ENCODE assay signal across 9 cellular contexts in genomic region chr2:208101716-208102631, GRCh38. TPM values are rescaled to one million over a fixed set of nuclear protein-coding genes. Genes with fewer than 3 reads are reported as not detected.
DNase-seq lines count a peak whose midpoint lies in the region; ATAC-seq and TF ChIP-seq lines count a peak whose summit lies in the region.
"Had no signal": no experiment of that assay in that cellular context is flagged by ENCODE, and none has a peak within 500 bp of the region (broad histone marks: within the 10 kb centered on the region; RNA-seq: fewer than 3 reads in every experiment).

No MANE protein-coding gene starts in this region.

- intact Hi-C loops in IMR-90 (cut with micrococcal nuclease): loop anchor here (1.0 kb wide), 1 partner anchor 153 kb away; the partner anchor contains the start of gene IDH1
- intact Hi-C loops in left lung (cut with DNase I): no loop called here
- intact Hi-C loops in activated naive CD4-positive, alpha-beta T cell treated with anti-CD3 and anti-CD28 coated beads for 36 hours (cut with micrococcal nuclease): loop anchor here (1.0 to 2.0 kb wide), 2 partner anchors 73 to 153 kb away; partner anchors contain the start of gene IDH1

- H3K27ac ChIP-seq in IMR-90 (ENCODE audit: insufficient read depth, low read length) (no peak overlapping the region), left lung (no peak overlapping the region), mesenchymal stem cell (ENCODE audit: low read length, poor library complexity, severe bottlenecking) (no peak overlapping the region)

- H3K4me1 Mint-ChIP-seq in WTC11: peaks cover 35% of the 10 kb centered on the region
- peaks cover 8% of the 10 kb centered on the region for H3K4me1 Mint-ChIP-seq in activated naive CD4-positive, alpha-beta T cell treated with anti-CD3 and anti-CD28 coated beads for 36 hours (ENCODE audit: low read depth)

- H3K9me3 ChIP-seq in IMR-90 (ENCODE audit: control insufficient read depth, insufficient read depth, low read length) (no peaks in the 10 kb centered on the region), left lung (no peaks in the 10 kb centered on the region), mesenchymal stem cell (ENCODE audit: control insufficient read depth, low read length) (no peaks in the 10 kb centered on the region)

- POLR2A ChIA-PET in IMR-90 (lab: Charles Lee; ENCODE audit: unreplicated experiment) (no interaction called here), WTC11 (lab: Charles Lee) (interaction anchor here (1.5 to 1.7 kb wide), 2 partner anchors 9 to 152 kb away, joined by 3 to 6 read pairs; partner anchors contain the start of gene IDH1)

- no peak overlapping the region for H3K56ac ChIP-seq in IMR-90 (ENCODE audit: extremely low read depth, insufficient read depth, low read length)

- no peak overlapping the region for H3K18ac ChIP-seq in IMR-90 (ENCODE audit: low read depth, low read length)
- no peak overlapping the region for H3K18ac ChIP-seq in mesenchymal stem cell (ENCODE audit: low read depth in 1 of 2, low read length in 2 of 2)

- no peaks in the 10 kb centered on the region for H4K20me1 ChIP-seq in IMR-90 (ENCODE audit: insufficient read depth, low read length)

- H3K9ac ChIP-seq in IMR-90 (ENCODE audit: low read depth, low read length): no peak overlapping the region
- no peak overlapping the region for H3K9ac ChIP-seq in mesenchymal stem cell (ENCODE audit: low read length)

- H3K79me1 ChIP-seq in IMR-90 (ENCODE audit: low read depth in 1 of 2, low read length in 2 of 2) (no peaks in the 10 kb centered on the region), mesenchymal stem cell (replicated peaks; ENCODE audit: low read length, poor library complexity, severe bottlenecking) (no peaks in the 10 kb centered on the region)

- no peak overlapping the region for H3K4me3 Mint-ChIP-seq in WTC11
- no peak overlapping the region for H3K4me3 Mint-ChIP-seq in activated naive CD4-positive, alpha-beta T cell treated with anti-CD3 and anti-CD28 coated beads for 36 hours

- H2BK20ac ChIP-seq in IMR-90 (ENCODE audit: low read depth, low read length): no peak overlapping the region

- DNase-seq in DMS114 treated with DMSO at 0.1 percent for 48 hours (lab: John Stamatoyannopoulos, UW; ENCODE audit: unreplicated experiment) (peak; percentile 51), IMR-90 (peak; percentile 18), WTC11 (ENCODE audit: low spot score) (no peak), left lung (no peak), mesenchymal stem cell (no peak), NCI-H1930 (lab: John Stamatoyannopoulos, UW) (no peak)
- DNase-seq in activated naive CD4-positive, alpha-beta T cell treated with anti-CD3 and anti-CD28 coated beads for 36 hours: no peak

- H4K91ac ChIP-seq in IMR-90 (ENCODE audit: insufficient read depth, low read depth, low read length) (no peak overlapping the region), mesenchymal stem cell (ENCODE audit: low read length) (no peak overlapping the region)

- CTCF ChIA-PET in IMR-90 (lab: Yijun Ruan, JAX) (interaction anchor here (1.1 kb wide), 1 partner anchor 9 kb away, joined by 4 read pairs; no protein-coding TSS in a partner anchor), WTC11 (lab: Charles Lee) (interaction anchor here (0.8 to 2.4 kb wide), 32 partner anchors 9 to 475 kb away, joined by 3 to 30 read pairs (median 5); partner anchors contain the start of genes CRYGB, IDH1, PIKFYVE and PTH2R)
- CTCF ChIA-PET in activated naive CD4-positive, alpha-beta T cell treated with anti-CD3 and anti-CD28 coated beads for 36 hours (lab: Charles Lee): interaction anchor here (0.6 to 2.0 kb wide), 6 partner anchors 8 to 291 kb away, joined by 3 to 9 read pairs (median 5); partner anchors contain the start of gene IDH1

- H2AK5ac ChIP-seq in IMR-90 (ENCODE audit: low read depth, low read length) (no peak overlapping the region), mesenchymal stem cell (ENCODE audit: low read length, severe bottlenecking) (no peak overlapping the region)

- H3K4ac ChIP-seq in IMR-90 (ENCODE audit: low read depth, low read length) (no peak overlapping the region), mesenchymal stem cell (ENCODE audit: low read depth in 1 of 2, low read length in 2 of 2) (no peak overlapping the region)

- peaks cover 3% of the 10 kb centered on the region; the same call in 1 of the 2 replicates for H3K9me3 Mint-ChIP-seq in WTC11
- no peaks in the 10 kb centered on the region for H3K9me3 Mint-ChIP-seq in activated naive CD4-positive, alpha-beta T cell treated with anti-CD3 and anti-CD28 coated beads for 36 hours
- H3K9me3 Mint-ChIP-seq: activated naive CD4-positive, alpha-beta T cell treated with anti-CD3 and anti-CD28 coated beads, Interleukin-2, amount 50 U/mL, for 72 hours had no signal

- H2AK9ac ChIP-seq in IMR-90 (replicated peaks; ENCODE audit: low read depth, low read length, poor library complexity): no peak overlapping the region

- H4K8ac ChIP-seq in IMR-90 (ENCODE audit: low read depth in 2 of 2, low read length in 2 of 2): no peak overlapping the region
- no peak overlapping the region for H4K8ac ChIP-seq in mesenchymal stem cell (ENCODE audit: low read length)

- H2BK15ac ChIP-seq in IMR-90 (ENCODE audit: low read depth, low read length): no peak overlapping the region
- H2BK15ac ChIP-seq in mesenchymal stem cell (ENCODE audit: low read depth, poor library complexity, severe bottlenecking): no peak overlapping the region

- no peaks in the 10 kb centered on the region for H3K9me1 ChIP-seq in IMR-90 (ENCODE audit: insufficient read depth, low read length)

- H2BK120ac ChIP-seq in IMR-90 (ENCODE audit: low read depth, low read length) (no peak overlapping the region), mesenchymal stem cell (ENCODE audit: low read depth, low read length) (no peak overlapping the region)

- H3K23ac ChIP-seq in IMR-90 (ENCODE audit: low read depth, low read length) (no peak overlapping the region), mesenchymal stem cell (ENCODE audit: low read length in 2 of 2) (no peak overlapping the region)

- no peak overlapping the region for H3K4me3 ChIP-seq in IMR-90 (ENCODE audit: insufficient read depth, low read depth, low read length)
- H3K4me3 ChIP-seq in left lung: no peak overlapping the region
- H3K4me3 ChIP-seq in mesenchymal stem cell (ENCODE audit: insufficient read depth in 1 of 2, low read depth in 1 of 2, low read length in 2 of 2): no peak overlapping the region

- H2BK12ac ChIP-seq in mesenchymal stem cell (ENCODE audit: low read length in 2 of 2): no peak overlapping the region

- TF ChIP-seq CTCF in IMR-90 (conservative IDR thresholded peaks at IDR 0.05; ENCODE audit: low read depth, low read length) (0 out of 2 replicates have a peak, but pooled peaks have one; percentile 27), WTC11 (IDR thresholded peaks at IDR 0.05) (no peak), left lung (IDR thresholded peaks at IDR 0.05) (no peak)

- H3K4me1 ChIP-seq in IMR-90 (ENCODE audit: control insufficient read depth, insufficient read depth, low read length) (no peaks in the 10 kb centered on the region), left lung (no peaks in the 10 kb centered on the region), mesenchymal stem cell (ENCODE audit: control insufficient read depth, insufficient read depth, low read depth, low read length) (no peaks in the 10 kb centered on the region)

- no peak overlapping the region; the same call in 1 of the 2 replicates for H3K27ac Mint-ChIP-seq in WTC11
- H3K27ac Mint-ChIP-seq in activated naive CD4-positive, alpha-beta T cell treated with anti-CD3 and anti-CD28 coated beads for 36 hours: no peak overlapping the region

- in situ Hi-C loops in IMR-90 (cut with MboI; ENCODE audit: low sequenced_read_pairs): no loop called here

- H3K14ac ChIP-seq in IMR-90 (replicated peaks; ENCODE audit: low read depth, low read length) (no peak overlapping the region), mesenchymal stem cell (ENCODE audit: low read length in 2 of 2) (no peak overlapping the region)

- H2AFZ ChIP-seq in IMR-90 (replicated peaks; ENCODE audit: low read length, poor library complexity) (no peak overlapping the region), mesenchymal stem cell (ENCODE audit: low read depth, low read length) (no peak overlapping the region)

- H3K36me3 Mint-ChIP-seq in WTC11: no peaks in the 10 kb centered on the region
- H3K36me3 Mint-ChIP-seq in activated naive CD4-positive, alpha-beta T cell treated with anti-CD3 and anti-CD28 coated beads for 36 hours (ENCODE audit: low read depth): no peaks in the 10 kb centered on the region
- H3K36me3 Mint-ChIP-seq: activated naive CD4-positive, alpha-beta T cell treated with anti-CD3 and anti-CD28 coated beads, Interleukin-2, amount 50 U/mL, for 72 hours had no signal

- no peak overlapping the region for H2BK5ac ChIP-seq in IMR-90 (ENCODE audit: low read depth, low read length, poor library complexity, severe bottlenecking)
- H2BK5ac ChIP-seq in mesenchymal stem cell (ENCODE audit: low read depth, low read length, poor library complexity, severe bottlenecking): no peak overlapping the region

- no TSS peak for BruUV-seq in IMR-90 (replicated peaks; lab: Mats Ljungman, UMichigan)

- no peaks in the 10 kb centered on the region for H3K36me3 ChIP-seq in IMR-90 (ENCODE audit: control insufficient read depth, insufficient read depth, low read length)
- H3K36me3 ChIP-seq in left lung: no peaks in the 10 kb centered on the region
- no peaks in the 10 kb centered on the region for H3K36me3 ChIP-seq in mesenchymal stem cell (ENCODE audit: control insufficient read depth in 1 of 2, insufficient read depth in 2 of 2, low read depth in 1 of 2, low read length in 2 of 2)

- no peaks in the 10 kb centered on the region for H3K27me3 Mint-ChIP-seq in WTC11 (ENCODE audit: low read depth)
- peaks cover 2% of the 10 kb centered on the region for H3K27me3 Mint-ChIP-seq in activated naive CD4-positive, alpha-beta T cell treated with anti-CD3 and anti-CD28 coated beads for 36 hours (ENCODE audit: low read depth)

- TF ChIP-seq POLR2A in IMR-90 (IDR thresholded peaks at IDR 0.05; ENCODE audit: low read depth, low read length) (no peak), GM18505 (IDR thresholded peaks at IDR 0.05; ENCODE audit: borderline replicate concordance, extremely low read depth, insufficient read depth, insufficient read length) (no peak)

- TF ChIP-seq RAD21 in IMR-90 (IDR thresholded peaks at IDR 0.05; ENCODE audit: low read length): no peak; the same call in 1 of the 2 replicates

- H3K4me2 ChIP-seq in IMR-90 (ENCODE audit: low read depth, low read length) (no peak overlapping the region), mesenchymal stem cell (ENCODE audit: low read length, poor library complexity, severe bottlenecking) (no peak overlapping the region)

- 37% methylated on average over 3 of the region's 10 CpGs; no CpG with 5 or more reads in 1 of the 2 experiments for WGBS in IMR-90 (ENCODE audit: extremely low coverage in 2 of 2, insufficient read length in 1 of 2), 2 experiments
- 68% methylated on average over 10 of the region's 10 CpGs for WGBS in mesenchymal stem cell

- ATAC-seq in IMR-90 (ENCODE audit: low read depth) (peak; percentile 79), WTC11 (peak; percentile 80), left lung (peak; percentile 60), GM18505 (IDR thresholded peaks at IDR 0.05; ENCODE audit: unreplicated experiment) (no peak)

- H3K27me3 ChIP-seq in IMR-90 (ENCODE audit: control insufficient read depth, insufficient read depth, low read length) (peaks cover 5% of the 10 kb centered on the region), left lung (no peaks in the 10 kb centered on the region), mesenchymal stem cell (ENCODE audit: control insufficient read depth in 1 of 2, insufficient read depth in 1 of 2, low read length in 2 of 2) (peaks cover 6 to 23% of the 10 kb centered on the region in 2 experiments)

- H4K5ac ChIP-seq in IMR-90 (ENCODE audit: low read depth, low read length): no peak overlapping the region

- dilution Hi-C loops in IMR-90 (cut with HindIII; ENCODE audit: low sequenced_read_pairs, unreplicated experiment): no loop called here

RNA-seq across cellular contexts. Expression of gene CRYGD, which starts 22.4 kb away (rescaled TPM):
- not detected in 2 replicates for total RNA-seq in IMR-90 (2012; rRNA removed)
- not detected in 2 replicates for polyA plus RNA-seq in IMR-90 (2012; rRNA removed)
- not detected in 2 replicates for polyA plus RNA-seq in IMR-90 (2012; cell fraction: cytosol; rRNA removed)
- not detected in 2 replicates for polyA plus RNA-seq in IMR-90 (2012; cell fraction: nucleus; rRNA removed; ENCODE audit: low replicate concordance)
- total RNA-seq in WTC11 (2021): 4.6 to 6.3 TPM (median 5.7 TPM) in 3 replicates
- total RNA-seq in left lung: not detected
- polyA plus RNA-seq in mesenchymal stem cell (2013, experiment 1 of 2): not detected
- polyA plus RNA-seq in mesenchymal stem cell (2013, experiment 2 of 2): not detected
- not detected for total RNA-seq in activated naive CD4-positive, alpha-beta T cell treated with anti-CD3 and anti-CD28 coated beads for 36 hours
- total RNA-seq: activated naive CD4-positive, alpha-beta T cell treated with anti-CD3 and anti-CD28 coated beads, Interleukin-2, amount 50 U/mL, for 72 hours had no signal

RNA-seq across cellular contexts. Expression of gene CRYGC, which starts 27.7 kb away (rescaled TPM):
- total RNA-seq in IMR-90 (2012; rRNA removed) (not detected in 2 replicates), WTC11 (2021) (not detected in 3 replicates), left lung (not detected)
- polyA plus RNA-seq in IMR-90 (2012; rRNA removed): not detected in 2 replicates
- polyA plus RNA-seq in IMR-90 (2012; cell fraction: cytosol; rRNA removed): not detected in 2 replicates
- polyA plus RNA-seq in IMR-90 (2012; cell fraction: nucleus; rRNA removed; ENCODE audit: low replicate concordance): not detected in 2 replicates
- not detected for polyA plus RNA-seq in mesenchymal stem cell (2013, experiment 1 of 2)
- polyA plus RNA-seq in mesenchymal stem cell (2013, experiment 2 of 2): not detected
- not detected for total RNA-seq in activated naive CD4-positive, alpha-beta T cell treated with anti-CD3 and anti-CD28 coated beads for 36 hours
- total RNA-seq: activated naive CD4-positive, alpha-beta T cell treated with anti-CD3 and anti-CD28 coated beads, Interleukin-2, amount 50 U/mL, for 72 hours had no signal

RNA-seq across cellular contexts. Expression of gene CRYGB, which starts 44.0 kb away (rescaled TPM):
- total RNA-seq in IMR-90 (2012; rRNA removed): not detected in 2 replicates
- polyA plus RNA-seq in IMR-90 (2012; rRNA removed): not detected in 2 replicates
- polyA plus RNA-seq in IMR-90 (2012; cell fraction: cytosol; rRNA removed): not detected in 2 replicates
- not detected in 2 replicates for polyA plus RNA-seq in IMR-90 (2012; cell fraction: nucleus; rRNA removed; ENCODE audit: low replicate concordance)
- total RNA-seq in WTC11 (2021): 0.87 TPM in 1 of 3 replicates, not detected in the others
- not detected for total RNA-seq in left lung
- polyA plus RNA-seq in mesenchymal stem cell (2013, experiment 1 of 2): not detected
- polyA plus RNA-seq in mesenchymal stem cell (2013, experiment 2 of 2): not detected
- total RNA-seq in activated naive CD4-positive, alpha-beta T cell treated with anti-CD3 and anti-CD28 coated beads for 36 hours: not detected
- total RNA-seq: activated naive CD4-positive, alpha-beta T cell treated with anti-CD3 and anti-CD28 coated beads, Interleukin-2, amount 50 U/mL, for 72 hours had no signal

Comparison
In these comparisons a context has a peak if more than half of its experiments do, and no peak if none do; other contexts are left out.
1. DNase-seq: peak in DMS114 treated with DMSO at 0.1 percent for 48 hours (single experiment) and IMR-90 (single experiment); none in WTC11 (single experiment), left lung (0 of 2), mesenchymal stem cell (single experiment), activated naive CD4-positive, alpha-beta T cell treated with anti-CD3 and anti-CD28 coated beads for 36 hours (single experiment) and NCI-H1930 (0 of 2).
2. intact Hi-C loops: an anchor here in IMR-90 (1.0 kb wide) and activated naive CD4-positive, alpha-beta T cell treated with anti-CD3 and anti-CD28 coated beads for 36 hours (1.0 to 2.0 kb wide); none called in left lung.